14 cellular contexts compared by ENCODE assay signal in the genomic region with DNA sequence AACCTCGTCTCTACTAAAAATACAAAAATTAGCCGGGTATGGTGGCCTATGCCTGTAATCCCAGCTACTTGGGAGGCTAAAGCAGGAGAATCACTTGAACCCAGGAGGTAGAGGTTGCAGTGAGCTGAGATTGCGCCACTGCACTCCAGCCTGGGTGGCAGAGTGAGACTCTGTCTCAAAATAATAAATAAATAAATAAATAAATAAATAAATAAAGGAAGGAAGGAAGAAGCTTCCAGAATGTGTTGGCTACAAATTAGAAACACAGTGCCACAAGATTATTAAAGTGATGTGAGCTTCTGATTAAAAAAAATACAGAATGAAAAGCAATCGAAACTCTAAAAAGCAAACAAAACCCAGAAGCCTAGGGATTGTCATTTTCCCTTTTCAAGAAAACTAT. TPM values are rescaled to one million over a fixed set of nuclear protein-coding genes. Genes with fewer than 3 reads are reported as not detected.
"Had no signal": no experiment of that assay in that cellular context is flagged by ENCODE, and none has a peak within 500 bp of the region (broad histone marks: within the 10 kb centered on the region; RNA-seq: fewer than 3 reads in every experiment).

No MANE protein-coding gene starts in this region.

RNA-seq across cellular contexts. Expression of a gene that starts 30.4 kb away (rescaled TPM):
- total RNA-seq: stomach, subcutaneous adipose tissue, temporal lobe, testis, thoracic aorta, thyroid gland, tibial nerve, transverse colon, upper lobe of left lung, upper lobe of right lung, ureter, urinary bladder, uterus had no signal
- polyA plus RNA-seq: stomach, urinary bladder had no signal

RNA-seq across cellular contexts. Expression of a gene that starts 44.3 kb away (rescaled TPM):
- total RNA-seq: temporal lobe, thoracic aorta, transverse colon, urinary bladder, uterus, vagina had no signal

RNA-seq across cellular contexts. Expression of a gene that starts 52.3 kb away (rescaled TPM):
- total RNA-seq: thoracic aorta had no signal
